14 cellular contexts compared by ENCODE assay signal in the genomic region with DNA sequence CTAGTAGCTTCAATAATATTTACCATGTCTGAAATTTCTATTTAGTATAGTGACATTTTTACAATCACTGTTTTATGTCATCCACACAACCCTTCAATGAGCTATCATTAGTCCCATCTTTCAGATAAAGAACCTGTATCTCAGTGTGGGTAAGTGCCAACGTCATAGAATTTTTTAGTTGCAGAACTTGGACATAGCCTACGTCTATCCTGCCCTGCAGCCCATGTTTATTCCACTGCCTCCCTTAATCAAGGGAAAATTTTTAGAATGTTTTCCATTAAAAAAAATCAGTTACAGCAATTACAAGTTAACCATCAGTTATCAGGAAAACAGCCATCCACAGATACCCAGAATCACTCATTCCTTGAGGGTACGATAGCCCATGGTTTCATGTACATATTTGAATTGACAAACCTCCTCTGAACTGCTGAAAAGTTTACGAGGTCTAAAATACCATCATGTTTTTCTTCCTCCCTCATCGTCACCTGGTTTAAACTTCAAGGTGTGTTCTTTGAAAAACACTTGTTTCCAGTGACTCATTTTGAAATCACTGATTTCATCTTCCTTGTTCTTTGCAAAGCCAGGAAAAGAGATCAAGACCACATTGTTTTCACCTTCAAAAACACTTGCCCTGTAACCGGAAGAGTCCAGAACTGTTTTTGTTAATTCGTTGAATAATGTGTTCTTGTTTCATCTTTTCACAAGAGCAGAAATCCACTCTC.
DNase-seq lines count a peak whose midpoint lies in the region; ATAC-seq and TF ChIP-seq lines count a peak whose summit lies in the region.
"Had no signal": no experiment of that assay in that cellular context is flagged by ENCODE, and none has a peak within 500 bp of the region (broad histone marks: within the 10 kb centered on the region; RNA-seq: fewer than 3 reads in every experiment).

No MANE protein-coding gene starts in this region.

- H3K4me3 Mint-ChIP-seq in activated T-cell treated with anti-CD3 and anti-CD28 coated beads, Interleukin-2, amount 50 U/mL, for 72 hours, result no peak overlapping the region
- no peak overlapping the region for H3K4me3 Mint-ChIP-seq in type B pancreatic cell
- H3K4me3 Mint-ChIP-seq in GM23338, result no peak overlapping the region

- H4K20me1 ChIP-seq in OCI-LY3 (ENCODE audit: insufficient read depth, low read length) (no peaks in the 10 kb centered on the region), GM23338 (replicated peaks; ENCODE audit: insufficient read depth) (no peaks in the 10 kb centered on the region), GM23248 (ENCODE audit: insufficient read depth) (no peaks in the 10 kb centered on the region)

- peaks cover 2 to 3% of the 10 kb centered on the region in 2 donors for H3K36me3 Mint-ChIP-seq in activated T-cell treated with anti-CD3 and anti-CD28 coated beads, Interleukin-2, amount 50 U/mL, for 72 hours (ENCODE audit: insufficient read depth in 2 of 2)
- H3K36me3 Mint-ChIP-seq in type B pancreatic cell (no peaks in the 10 kb centered on the region), GM23338 (ENCODE audit: low read depth) (no peaks in the 10 kb centered on the region)

- intact Hi-C loops in testis (cut with DNase I; ENCODE audit: low total_unique reads), result no loop called here

- H3K9me3 ChIP-seq in OCI-LY3 (ENCODE audit: insufficient read depth, low read length), result no peaks in the 10 kb centered on the region
- H3K9me3 ChIP-seq in testis, result no peaks in the 10 kb centered on the region
- no peaks in the 10 kb centered on the region for H3K9me3 ChIP-seq in GM23248 (ENCODE audit: low read depth)
- H3K9me3 ChIP-seq: ovary, SJSA1 had no signal

- H3K4me1 Mint-ChIP-seq in activated T-cell treated with anti-CD3 and anti-CD28 coated beads, Interleukin-2, amount 50 U/mL, for 72 hours (ENCODE audit: low read depth), result peaks cover 32% of the 10 kb centered on the region
- H3K4me1 Mint-ChIP-seq in type B pancreatic cell (ENCODE audit: unreplicated experiment) (no peaks in the 10 kb centered on the region), GM23338 (no peaks in the 10 kb centered on the region)

- no peaks in the 10 kb centered on the region for H3K9me3 Mint-ChIP-seq in activated T-cell treated with anti-CD3 and anti-CD28 coated beads, Interleukin-2, amount 50 U/mL, for 72 hours
- H3K9me3 Mint-ChIP-seq in type B pancreatic cell (no peaks in the 10 kb centered on the region), GM23338 (no peaks in the 10 kb centered on the region)

- in situ Hi-C loops in GM23248 (cut with MboI), result no loop called here

- no peaks in the 10 kb centered on the region for H3K79me2 ChIP-seq in OCI-LY3 (ENCODE audit: low read length)
- H3K79me2 ChIP-seq in GM23338 (replicated peaks; ENCODE audit: insufficient read depth), result no peaks in the 10 kb centered on the region
- no peaks in the 10 kb centered on the region for H3K79me2 ChIP-seq in GM23248 (ENCODE audit: insufficient read depth)

- H3K4me2 ChIP-seq in OCI-LY3 (ENCODE audit: low read length) (peak overlapping the region; percentile 41), GM23338 (no peak overlapping the region), GM23248 (ENCODE audit: unreplicated experiment) (no peak overlapping the region)

- WGBS in testis, 2 donors, result 81 to 84% methylated on average over 7 of the region's 7 CpGs
- 76 to 84% methylated on average over 7 of the region's 7 CpGs for WGBS in GM23248 (ENCODE audit: low coverage in 1 of 2, low lambda C conversion rate in 2 of 2, missing lambda C conversion rate in 2 of 2), 2 experiments

- H3K27ac ChIP-seq in OCI-LY3 (ENCODE audit: low read length) (no peak overlapping the region), epithelial cell of prostate (peak overlapping the region; percentile 72), testis (no peak overlapping the region), GM23338 (ENCODE audit: low read depth) (no peak overlapping the region), GM23248 (no peak overlapping the region)
- H3K27ac ChIP-seq: ovary, SJSA1 had no signal

- H3K4me1 ChIP-seq in OCI-LY3 (ENCODE audit: low read length) (peaks cover 10% of the 10 kb centered on the region), testis (no peaks in the 10 kb centered on the region), GM23338 (ENCODE audit: insufficient read depth) (no peaks in the 10 kb centered on the region), GM23248 (ENCODE audit: insufficient read depth) (peaks cover 18% of the 10 kb centered on the region)
- H3K4me1 ChIP-seq: SJSA1 had no signal

- no peak for DNase-seq in activated T-cell treated with anti-CD3 and anti-CD28 coated beads, Interleukin-2, amount 50 U/mL, for 72 hours
- no peak for DNase-seq in activated T-cell treated with anti-CD3 and anti-CD28 coated beads, Interleukin-2, amount 50 U/mL, for 1 hour
- DNase-seq in epithelial cell of prostate (ENCODE audit: low read depth, low spot score) (peak; percentile 46), type B pancreatic cell (ENCODE audit: extremely low spot score, unreplicated experiment) (no peak), testis (no peak), GM23338 (ENCODE audit: low spot score) (no peak), GM23248 (no peak)
- DNase-seq: activated effector memory CD4-positive, alpha-beta T cell treated with Interleukin-2 at 50 U/mL for 16 hours; caudate nucleus; IMR-90; NCI-H1436; ovary had no signal

- TF ChIP-seq CTCF in OCI-LY3 (IDR thresholded peaks at IDR 0.05; ENCODE audit: low read depth, low read length) (no peak), type B pancreatic cell (conservative IDR thresholded peaks at IDR 0.05) (no peak), testis (IDR thresholded peaks at IDR 0.05) (no peak), GM23338 (conservative IDR thresholded peaks at IDR 0.05; ENCODE audit: low read depth in 2 of 2) (no peak)

- no peak for TF ChIP-seq POLR2A in testis (IDR thresholded peaks at IDR 0.05)

- H3K27me3 ChIP-seq in OCI-LY3 (ENCODE audit: low read depth, low read length) (no peaks in the 10 kb centered on the region), testis (no peaks in the 10 kb centered on the region), GM23338 (ENCODE audit: insufficient read depth) (no peaks in the 10 kb centered on the region), GM23248 (replicated peaks; ENCODE audit: insufficient read depth) (no peaks in the 10 kb centered on the region)
- H3K27me3 ChIP-seq: ovary, SJSA1 had no signal

- H3K9me2 ChIP-seq in GM23338 (ENCODE audit: insufficient read depth) (no peaks in the 10 kb centered on the region), GM23248 (ENCODE audit: insufficient read depth) (no peaks in the 10 kb centered on the region)

- H3K27me3 Mint-ChIP-seq in activated T-cell treated with anti-CD3 and anti-CD28 coated beads, Interleukin-2, amount 50 U/mL, for 72 hours (ENCODE audit: low read depth), result no peaks in the 10 kb centered on the region
- no peaks in the 10 kb centered on the region for H3K27me3 Mint-ChIP-seq in type B pancreatic cell
- no peaks in the 10 kb centered on the region for H3K27me3 Mint-ChIP-seq in GM23338 (ENCODE audit: insufficient read depth, low read depth, poor library complexity)

- H3K9ac ChIP-seq in OCI-LY3 (ENCODE audit: low read length) (no peak overlapping the region), GM23248 (no peak overlapping the region)

- H3F3A ChIP-seq in GM23338 (replicated peaks; ENCODE audit: low read depth) (no peaks in the 10 kb centered on the region), GM23248 (ENCODE audit: insufficient read depth) (peaks cover 20% of the 10 kb centered on the region)

- peak overlapping the region; percentile 46; the same call in 1 of the 2 replicates for H2AFZ ChIP-seq in OCI-LY3 (ENCODE audit: low read depth, low read length)
- no peak overlapping the region for H2AFZ ChIP-seq in GM23338
- no peak overlapping the region for H2AFZ ChIP-seq in GM23248

- no peaks in the 10 kb centered on the region for H3K36me3 ChIP-seq in OCI-LY3 (replicated peaks; ENCODE audit: low read depth, low read length)
- no peaks in the 10 kb centered on the region for H3K36me3 ChIP-seq in testis (ENCODE audit: low read depth, missing control alignments)
- H3K36me3 ChIP-seq in GM23338 (ENCODE audit: insufficient read depth), result no peaks in the 10 kb centered on the region
- H3K36me3 ChIP-seq in GM23248 (ENCODE audit: low read depth), result no peaks in the 10 kb centered on the region
- H3K36me3 ChIP-seq: ovary, SJSA1 had no signal

- no peak overlapping the region for H3K4me3 ChIP-seq in OCI-LY3 (ENCODE audit: low read length)
- no peak overlapping the region for H3K4me3 ChIP-seq in testis
- no peak overlapping the region for H3K4me3 ChIP-seq in GM23338
- no peak overlapping the region for H3K4me3 ChIP-seq in GM23248
- H3K4me3 ChIP-seq: ovary, SJSA1 had no signal

- H3K27ac Mint-ChIP-seq in activated T-cell treated with anti-CD3 and anti-CD28 coated beads, Interleukin-2, amount 50 U/mL, for 72 hours, result no peak overlapping the region
- peak overlapping the region; percentile 27 for H3K27ac Mint-ChIP-seq in type B pancreatic cell
- H3K27ac Mint-ChIP-seq in GM23338, result no peak overlapping the region

- ATAC-seq in activated T-cell treated with anti-CD3 and anti-CD28 coated beads, Interleukin-2, amount 50 U/mL, for 72 hours (replicated peaks in 1 of 2), result peak; percentile 85 to 88
- no peak for ATAC-seq in GM23338

TF ChIP-seq in GM23338, 12 proteins besides CTCF, POLR2A, EP300 and RAD21 (continues in another document):
- TF ChIP-seq, protein P1, sequence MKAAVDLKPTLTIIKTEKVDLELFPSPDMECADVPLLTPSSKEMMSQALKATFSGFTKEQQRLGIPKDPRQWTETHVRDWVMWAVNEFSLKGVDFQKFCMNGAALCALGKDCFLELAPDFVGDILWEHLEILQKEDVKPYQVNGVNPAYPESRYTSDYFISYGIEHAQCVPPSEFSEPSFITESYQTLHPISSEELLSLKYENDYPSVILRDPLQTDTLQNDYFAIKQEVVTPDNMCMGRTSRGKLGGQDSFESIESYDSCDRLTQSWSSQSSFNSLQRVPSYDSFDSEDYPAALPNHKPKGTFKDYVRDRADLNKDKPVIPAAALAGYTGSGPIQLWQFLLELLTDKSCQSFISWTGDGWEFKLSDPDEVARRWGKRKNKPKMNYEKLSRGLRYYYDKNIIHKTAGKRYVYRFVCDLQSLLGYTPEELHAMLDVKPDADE (IDR thresholded peaks at IDR 0.05), result no peak
- TF ChIP-seq ZNF331 (CRISPR knock-in tag; IDR thresholded peaks at IDR 0.05; ENCODE audit: low read depth) (no peak), STAT1 (IDR thresholded peaks at IDR 0.05; ENCODE audit: unreplicated experiment) (no peak), ZNF114 (CRISPR knock-in tag; IDR thresholded peaks at IDR 0.05) (no peak), NANOG (IDR thresholded peaks at IDR 0.05; ENCODE audit: borderline replicate concordance) (no peak), CREB1 (CRISPR knock-in tag; IDR thresholded peaks at IDR 0.05; ENCODE audit: low read depth) (no peak), EZH2phosphoT487 (IDR thresholded peaks at IDR 0.05; ENCODE audit: unreplicated experiment) (no peak), POLR2AphosphoS5 (IDR thresholded peaks at IDR 0.05; ENCODE audit: low read depth) (no peak), JUNB (IDR thresholded peaks at IDR 0.05; ENCODE audit: unreplicated experiment) (no peak)
